Comparison of ENCODE assay signal across 1 cellular context in the genomic region with DNA sequence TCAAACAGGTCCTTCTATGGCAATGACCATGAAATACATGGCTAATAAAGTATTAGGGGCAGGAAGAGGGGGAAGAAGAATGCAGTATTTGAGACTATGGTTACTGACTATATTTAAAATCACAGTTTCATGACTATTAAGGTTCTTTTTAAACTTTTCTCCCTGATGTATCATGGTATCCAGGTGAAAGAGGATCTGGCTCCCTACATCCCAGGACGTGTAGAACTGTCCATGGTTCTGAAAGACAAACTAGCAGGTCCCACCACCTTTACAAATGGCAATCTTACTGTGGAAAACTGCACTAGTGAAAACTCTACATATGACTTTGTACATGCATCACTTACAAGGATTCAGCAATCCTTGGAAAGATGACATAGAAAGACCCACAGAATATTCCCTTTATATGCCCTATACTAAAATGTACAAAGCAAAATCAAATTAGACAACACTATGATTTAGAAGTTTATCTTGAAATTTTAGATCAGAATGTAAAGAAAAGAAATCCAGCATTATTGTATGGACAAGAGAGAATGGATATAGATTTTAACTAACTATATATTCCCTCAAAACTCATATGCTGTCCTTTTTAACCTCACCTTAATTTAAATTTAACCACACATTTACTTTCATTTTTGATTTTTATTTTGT.
TF ChIP-seq lines count a peak whose summit lies in the region.

No MANE protein-coding gene starts in this region.

TF ChIP-seq in HepG2, 621 proteins besides CTCF, POLR2A, EP300 and RAD21 (continued from another document and continues in another):
- TF ChIP-seq, protein P1, sequence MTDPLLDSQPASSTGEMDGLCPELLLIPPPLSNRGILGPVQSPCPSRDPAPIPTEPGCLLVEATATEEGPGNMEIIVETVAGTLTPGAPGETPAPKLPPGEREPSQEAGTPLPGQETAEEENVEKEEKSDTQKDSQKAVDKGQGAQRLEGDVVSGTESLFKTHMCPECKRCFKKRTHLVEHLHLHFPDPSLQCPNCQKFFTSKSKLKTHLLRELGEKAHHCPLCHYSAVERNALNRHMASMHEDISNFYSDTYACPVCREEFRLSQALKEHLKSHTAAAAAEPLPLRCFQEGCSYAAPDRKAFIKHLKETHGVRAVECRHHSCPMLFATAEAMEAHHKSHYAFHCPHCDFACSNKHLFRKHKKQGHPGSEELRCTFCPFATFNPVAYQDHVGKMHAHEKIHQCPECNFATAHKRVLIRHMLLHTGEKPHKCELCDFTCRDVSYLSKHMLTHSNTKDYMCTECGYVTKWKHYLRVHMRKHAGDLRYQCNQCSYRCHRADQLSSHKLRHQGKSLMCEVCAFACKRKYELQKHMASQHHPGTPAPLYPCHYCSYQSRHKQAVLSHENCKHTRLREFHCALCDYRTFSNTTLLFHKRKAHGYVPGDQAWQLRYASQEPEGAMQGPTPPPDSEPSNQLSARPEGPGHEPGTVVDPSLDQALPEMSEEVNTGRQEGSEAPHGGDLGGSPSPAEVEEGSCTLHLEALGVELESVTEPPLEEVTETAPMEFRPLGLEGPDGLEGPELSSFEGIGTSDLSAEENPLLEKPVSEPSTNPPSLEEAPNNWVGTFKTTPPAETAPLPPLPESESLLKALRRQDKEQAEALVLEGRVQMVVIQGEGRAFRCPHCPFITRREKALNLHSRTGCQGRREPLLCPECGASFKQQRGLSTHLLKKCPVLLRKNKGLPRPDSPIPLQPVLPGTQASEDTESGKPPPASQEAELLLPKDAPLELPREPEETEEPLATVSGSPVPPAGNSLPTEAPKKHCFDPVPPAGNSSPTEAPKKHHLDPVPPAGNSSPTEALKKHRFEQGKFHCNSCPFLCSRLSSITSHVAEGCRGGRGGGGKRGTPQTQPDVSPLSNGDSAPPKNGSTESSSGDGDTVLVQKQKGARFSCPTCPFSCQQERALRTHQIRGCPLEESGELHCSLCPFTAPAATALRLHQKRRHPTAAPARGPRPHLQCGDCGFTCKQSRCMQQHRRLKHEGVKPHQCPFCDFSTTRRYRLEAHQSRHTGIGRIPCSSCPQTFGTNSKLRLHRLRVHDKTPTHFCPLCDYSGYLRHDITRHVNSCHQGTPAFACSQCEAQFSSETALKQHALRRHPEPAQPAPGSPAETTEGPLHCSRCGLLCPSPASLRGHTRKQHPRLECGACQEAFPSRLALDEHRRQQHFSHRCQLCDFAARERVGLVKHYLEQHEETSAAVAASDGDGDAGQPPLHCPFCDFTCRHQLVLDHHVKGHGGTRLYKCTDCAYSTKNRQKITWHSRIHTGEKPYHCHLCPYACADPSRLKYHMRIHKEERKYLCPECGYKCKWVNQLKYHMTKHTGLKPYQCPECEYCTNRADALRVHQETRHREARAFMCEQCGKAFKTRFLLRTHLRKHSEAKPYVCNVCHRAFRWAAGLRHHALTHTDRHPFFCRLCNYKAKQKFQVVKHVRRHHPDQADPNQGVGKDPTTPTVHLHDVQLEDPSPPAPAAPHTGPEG (CRISPR knock-in tag; IDR thresholded peaks at IDR 0.05), result no peak
- no peak for TF ChIP-seq ZKSCAN5 (CRISPR knock-in tag; IDR thresholded peaks at IDR 0.05)
- no peak for TF ChIP-seq ZSCAN29 (CRISPR knock-in tag; conservative IDR thresholded peaks at IDR 0.05)
- TF ChIP-seq NFATC3 (CRISPR knock-in tag; IDR thresholded peaks at IDR 0.05), result no peak
- TF ChIP-seq ZNF720 (CRISPR knock-in tag; IDR thresholded peaks at IDR 0.05), result no peak
- TF ChIP-seq MBNL3 (CRISPR knock-in tag; conservative IDR thresholded peaks at IDR 0.05), result no peak
- no peak for TF ChIP-seq POLR2AphosphoS2 (IDR thresholded peaks at IDR 0.05; ENCODE audit: low read depth, low read length)
- no peak for TF ChIP-seq HMGA1 (CRISPR knock-in tag; conservative IDR thresholded peaks at IDR 0.05)
- TF ChIP-seq GABPA (IDR thresholded peaks at IDR 0.05; ENCODE audit: low read depth, low read length), result no peak
- TF ChIP-seq GABPA (CRISPR knock-in tag; IDR thresholded peaks at IDR 0.05; ENCODE audit: low read depth), result 0 out of 2 replicates have a peak, but pooled peaks have one; percentile 13
- TF ChIP-seq, protein P2, sequence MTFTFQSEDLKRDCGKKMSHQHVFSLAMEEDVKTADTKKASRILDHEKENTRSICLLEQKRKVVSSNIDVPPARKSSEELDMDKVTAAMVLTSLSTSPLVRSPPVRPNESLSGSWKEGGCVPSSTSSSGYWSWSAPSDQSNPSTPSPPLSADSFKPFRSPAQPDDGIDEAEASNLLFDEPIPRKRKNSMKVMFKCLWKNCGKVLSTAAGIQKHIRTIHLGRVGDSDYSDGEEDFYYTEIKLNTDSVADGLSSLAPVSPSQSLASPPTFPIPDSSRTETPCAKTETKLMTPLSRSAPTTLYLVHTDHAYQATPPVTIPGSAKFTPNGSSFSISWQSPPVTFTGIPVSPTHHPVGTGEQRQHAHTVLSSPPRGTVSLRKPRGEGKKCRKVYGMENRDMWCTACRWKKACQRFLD (CRISPR knock-in tag; IDR thresholded peaks at IDR 0.05; ENCODE audit: borderline replicate concordance), result no peak
- TF ChIP-seq ZNF788 (CRISPR knock-in tag; IDR thresholded peaks at IDR 0.05; ENCODE audit: borderline replicate concordance), result no peak
- TF ChIP-seq ATRX (CRISPR knock-in tag; IDR thresholded peaks at IDR 0.05; ENCODE audit: borderline replicate concordance), result no peak
- TF ChIP-seq ZNF747 (CRISPR knock-in tag; IDR thresholded peaks at IDR 0.05; ENCODE audit: borderline replicate concordance), result no peak
- no peak for TF ChIP-seq STAT5B (CRISPR knock-in tag; IDR thresholded peaks at IDR 0.05)
- TF ChIP-seq MTF2 (CRISPR knock-in tag; IDR thresholded peaks at IDR 0.05; ENCODE audit: borderline replicate concordance), result no peak
- TF ChIP-seq, protein P3, sequence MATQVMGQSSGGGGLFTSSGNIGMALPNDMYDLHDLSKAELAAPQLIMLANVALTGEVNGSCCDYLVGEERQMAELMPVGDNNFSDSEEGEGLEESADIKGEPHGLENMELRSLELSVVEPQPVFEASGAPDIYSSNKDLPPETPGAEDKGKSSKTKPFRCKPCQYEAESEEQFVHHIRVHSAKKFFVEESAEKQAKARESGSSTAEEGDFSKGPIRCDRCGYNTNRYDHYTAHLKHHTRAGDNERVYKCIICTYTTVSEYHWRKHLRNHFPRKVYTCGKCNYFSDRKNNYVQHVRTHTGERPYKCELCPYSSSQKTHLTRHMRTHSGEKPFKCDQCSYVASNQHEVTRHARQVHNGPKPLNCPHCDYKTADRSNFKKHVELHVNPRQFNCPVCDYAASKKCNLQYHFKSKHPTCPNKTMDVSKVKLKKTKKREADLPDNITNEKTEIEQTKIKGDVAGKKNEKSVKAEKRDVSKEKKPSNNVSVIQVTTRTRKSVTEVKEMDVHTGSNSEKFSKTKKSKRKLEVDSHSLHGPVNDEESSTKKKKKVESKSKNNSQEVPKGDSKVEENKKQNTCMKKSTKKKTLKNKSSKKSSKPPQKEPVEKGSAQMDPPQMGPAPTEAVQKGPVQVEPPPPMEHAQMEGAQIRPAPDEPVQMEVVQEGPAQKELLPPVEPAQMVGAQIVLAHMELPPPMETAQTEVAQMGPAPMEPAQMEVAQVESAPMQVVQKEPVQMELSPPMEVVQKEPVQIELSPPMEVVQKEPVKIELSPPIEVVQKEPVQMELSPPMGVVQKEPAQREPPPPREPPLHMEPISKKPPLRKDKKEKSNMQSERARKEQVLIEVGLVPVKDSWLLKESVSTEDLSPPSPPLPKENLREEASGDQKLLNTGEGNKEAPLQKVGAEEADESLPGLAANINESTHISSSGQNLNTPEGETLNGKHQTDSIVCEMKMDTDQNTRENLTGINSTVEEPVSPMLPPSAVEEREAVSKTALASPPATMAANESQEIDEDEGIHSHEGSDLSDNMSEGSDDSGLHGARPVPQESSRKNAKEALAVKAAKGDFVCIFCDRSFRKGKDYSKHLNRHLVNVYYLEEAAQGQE (IDR thresholded peaks at IDR 0.05; ENCODE audit: borderline replicate concordance in 1 of 2, low read depth in 1 of 2, low read length in 2 of 2), result peak; percentile 85 to 99
- TF ChIP-seq NFE2L2 (IDR thresholded peaks at IDR 0.05; ENCODE audit: low read length), result no peak
- TF ChIP-seq ZNF20 (CRISPR knock-in tag; IDR thresholded peaks at IDR 0.05), result no peak
- no peak; the same call in 1 of the 2 replicates for TF ChIP-seq ZNF263 (CRISPR knock-in tag; IDR thresholded peaks at IDR 0.05)
- TF ChIP-seq, protein P4, sequence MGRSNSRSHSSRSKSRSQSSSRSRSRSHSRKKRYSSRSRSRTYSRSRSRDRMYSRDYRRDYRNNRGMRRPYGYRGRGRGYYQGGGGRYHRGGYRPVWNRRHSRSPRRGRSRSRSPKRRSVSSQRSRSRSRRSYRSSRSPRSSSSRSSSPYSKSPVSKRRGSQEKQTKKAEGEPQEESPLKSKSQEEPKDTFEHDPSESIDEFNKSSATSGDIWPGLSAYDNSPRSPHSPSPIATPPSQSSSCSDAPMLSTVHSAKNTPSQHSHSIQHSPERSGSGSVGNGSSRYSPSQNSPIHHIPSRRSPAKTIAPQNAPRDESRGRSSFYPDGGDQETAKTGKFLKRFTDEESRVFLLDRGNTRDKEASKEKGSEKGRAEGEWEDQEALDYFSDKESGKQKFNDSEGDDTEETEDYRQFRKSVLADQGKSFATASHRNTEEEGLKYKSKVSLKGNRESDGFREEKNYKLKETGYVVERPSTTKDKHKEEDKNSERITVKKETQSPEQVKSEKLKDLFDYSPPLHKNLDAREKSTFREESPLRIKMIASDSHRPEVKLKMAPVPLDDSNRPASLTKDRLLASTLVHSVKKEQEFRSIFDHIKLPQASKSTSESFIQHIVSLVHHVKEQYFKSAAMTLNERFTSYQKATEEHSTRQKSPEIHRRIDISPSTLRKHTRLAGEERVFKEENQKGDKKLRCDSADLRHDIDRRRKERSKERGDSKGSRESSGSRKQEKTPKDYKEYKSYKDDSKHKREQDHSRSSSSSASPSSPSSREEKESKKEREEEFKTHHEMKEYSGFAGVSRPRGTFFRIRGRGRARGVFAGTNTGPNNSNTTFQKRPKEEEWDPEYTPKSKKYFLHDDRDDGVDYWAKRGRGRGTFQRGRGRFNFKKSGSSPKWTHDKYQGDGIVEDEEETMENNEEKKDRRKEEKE (IDR thresholded peaks at IDR 0.05), result no peak
- no peak for TF ChIP-seq RXRA (CRISPR knock-in tag; IDR thresholded peaks at IDR 0.05)
- TF ChIP-seq ZNF484 (CRISPR knock-in tag; IDR thresholded peaks at IDR 0.05; ENCODE audit: borderline replicate concordance, low read depth), result no peak
- TF ChIP-seq, protein P5, sequence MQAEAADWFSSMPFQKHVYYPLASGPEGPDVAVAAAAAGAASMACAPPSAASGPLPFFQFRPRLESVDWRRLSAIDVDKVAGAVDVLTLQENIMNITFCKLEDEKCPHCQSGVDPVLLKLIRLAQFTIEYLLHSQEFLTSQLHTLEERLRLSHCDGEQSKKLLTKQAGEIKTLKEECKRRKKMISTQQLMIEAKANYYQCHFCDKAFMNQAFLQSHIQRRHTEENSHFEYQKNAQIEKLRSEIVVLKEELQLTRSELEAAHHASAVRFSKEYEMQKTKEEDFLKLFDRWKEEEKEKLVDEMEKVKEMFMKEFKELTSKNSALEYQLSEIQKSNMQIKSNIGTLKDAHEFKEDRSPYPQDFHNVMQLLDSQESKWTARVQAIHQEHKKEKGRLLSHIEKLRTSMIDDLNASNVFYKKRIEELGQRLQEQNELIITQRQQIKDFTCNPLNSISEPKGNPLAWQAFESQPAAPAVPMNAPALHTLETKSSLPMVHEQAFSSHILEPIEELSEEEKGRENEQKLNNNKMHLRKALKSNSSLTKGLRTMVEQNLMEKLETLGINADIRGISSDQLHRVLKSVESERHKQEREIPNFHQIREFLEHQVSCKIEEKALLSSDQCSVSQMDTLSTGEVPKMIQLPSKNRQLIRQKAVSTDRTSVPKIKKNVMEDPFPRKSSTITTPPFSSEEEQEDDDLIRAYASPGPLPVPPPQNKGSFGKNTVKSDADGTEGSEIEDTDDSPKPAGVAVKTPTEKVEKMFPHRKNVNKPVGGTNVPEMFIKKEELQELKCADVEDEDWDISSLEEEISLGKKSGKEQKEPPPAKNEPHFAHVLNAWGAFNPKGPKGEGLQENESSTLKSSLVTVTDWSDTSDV (CRISPR knock-in tag; IDR thresholded peaks at IDR 0.05), result no peak
- TF ChIP-seq ZNF850 (CRISPR knock-in tag; conservative IDR thresholded peaks at IDR 0.05), result no peak
- TF ChIP-seq, protein P6, sequence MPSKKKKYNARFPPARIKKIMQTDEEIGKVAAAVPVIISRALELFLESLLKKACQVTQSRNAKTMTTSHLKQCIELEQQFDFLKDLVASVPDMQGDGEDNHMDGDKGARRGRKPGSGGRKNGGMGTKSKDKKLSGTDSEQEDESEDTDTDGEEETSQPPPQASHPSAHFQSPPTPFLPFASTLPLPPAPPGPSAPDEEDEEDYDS (CRISPR knock-in tag; IDR thresholded peaks at IDR 0.05), result no peak
- TF ChIP-seq SNRNP70 (IDR thresholded peaks at IDR 0.05; ENCODE audit: low read depth, low read length), result no peak
- no peak for TF ChIP-seq ZNF768 (CRISPR knock-in tag; IDR thresholded peaks at IDR 0.05)
- TF ChIP-seq SNAI1 (CRISPR knock-in tag; IDR thresholded peaks at IDR 0.05; ENCODE audit: borderline replicate concordance), result no peak
- TF ChIP-seq RNF2 (conservative IDR thresholded peaks at IDR 0.05; ENCODE audit: low read depth), result no peak
- TF ChIP-seq, protein P7, sequence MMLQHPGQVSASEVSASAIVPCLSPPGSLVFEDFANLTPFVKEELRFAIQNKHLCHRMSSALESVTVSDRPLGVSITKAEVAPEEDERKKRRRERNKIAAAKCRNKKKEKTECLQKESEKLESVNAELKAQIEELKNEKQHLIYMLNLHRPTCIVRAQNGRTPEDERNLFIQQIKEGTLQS (CRISPR knock-in tag; IDR thresholded peaks at IDR 0.05), result no peak
- no peak for TF ChIP-seq ZNF337 (CRISPR knock-in tag; IDR thresholded peaks at IDR 0.05; ENCODE audit: borderline replicate concordance, low read depth)
- TF ChIP-seq, protein P8, sequence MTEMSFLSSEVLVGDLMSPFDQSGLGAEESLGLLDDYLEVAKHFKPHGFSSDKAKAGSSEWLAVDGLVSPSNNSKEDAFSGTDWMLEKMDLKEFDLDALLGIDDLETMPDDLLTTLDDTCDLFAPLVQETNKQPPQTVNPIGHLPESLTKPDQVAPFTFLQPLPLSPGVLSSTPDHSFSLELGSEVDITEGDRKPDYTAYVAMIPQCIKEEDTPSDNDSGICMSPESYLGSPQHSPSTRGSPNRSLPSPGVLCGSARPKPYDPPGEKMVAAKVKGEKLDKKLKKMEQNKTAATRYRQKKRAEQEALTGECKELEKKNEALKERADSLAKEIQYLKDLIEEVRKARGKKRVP (CRISPR knock-in tag; IDR thresholded peaks at IDR 0.05), result 0 out of 4 replicates have a peak, but pooled peaks of 1 of the 2 experiments have one; percentile 9
- no peak for TF ChIP-seq MEIS2 (CRISPR knock-in tag; IDR thresholded peaks at IDR 0.05)
- no peak for TF ChIP-seq KAT2B (IDR thresholded peaks at IDR 0.05; ENCODE audit: borderline replicate concordance, low read depth, low read length)
- TF ChIP-seq, protein P9, sequence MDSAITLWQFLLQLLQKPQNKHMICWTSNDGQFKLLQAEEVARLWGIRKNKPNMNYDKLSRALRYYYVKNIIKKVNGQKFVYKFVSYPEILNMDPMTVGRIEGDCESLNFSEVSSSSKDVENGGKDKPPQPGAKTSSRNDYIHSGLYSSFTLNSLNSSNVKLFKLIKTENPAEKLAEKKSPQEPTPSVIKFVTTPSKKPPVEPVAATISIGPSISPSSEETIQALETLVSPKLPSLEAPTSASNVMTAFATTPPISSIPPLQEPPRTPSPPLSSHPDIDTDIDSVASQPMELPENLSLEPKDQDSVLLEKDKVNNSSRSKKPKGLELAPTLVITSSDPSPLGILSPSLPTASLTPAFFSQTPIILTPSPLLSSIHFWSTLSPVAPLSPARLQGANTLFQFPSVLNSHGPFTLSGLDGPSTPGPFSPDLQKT (CRISPR knock-in tag; IDR thresholded peaks at IDR 0.05; ENCODE audit: borderline replicate concordance), result no peak
